Comparison of ENCODE assay signal across 1 cellular context in the genomic region with DNA sequence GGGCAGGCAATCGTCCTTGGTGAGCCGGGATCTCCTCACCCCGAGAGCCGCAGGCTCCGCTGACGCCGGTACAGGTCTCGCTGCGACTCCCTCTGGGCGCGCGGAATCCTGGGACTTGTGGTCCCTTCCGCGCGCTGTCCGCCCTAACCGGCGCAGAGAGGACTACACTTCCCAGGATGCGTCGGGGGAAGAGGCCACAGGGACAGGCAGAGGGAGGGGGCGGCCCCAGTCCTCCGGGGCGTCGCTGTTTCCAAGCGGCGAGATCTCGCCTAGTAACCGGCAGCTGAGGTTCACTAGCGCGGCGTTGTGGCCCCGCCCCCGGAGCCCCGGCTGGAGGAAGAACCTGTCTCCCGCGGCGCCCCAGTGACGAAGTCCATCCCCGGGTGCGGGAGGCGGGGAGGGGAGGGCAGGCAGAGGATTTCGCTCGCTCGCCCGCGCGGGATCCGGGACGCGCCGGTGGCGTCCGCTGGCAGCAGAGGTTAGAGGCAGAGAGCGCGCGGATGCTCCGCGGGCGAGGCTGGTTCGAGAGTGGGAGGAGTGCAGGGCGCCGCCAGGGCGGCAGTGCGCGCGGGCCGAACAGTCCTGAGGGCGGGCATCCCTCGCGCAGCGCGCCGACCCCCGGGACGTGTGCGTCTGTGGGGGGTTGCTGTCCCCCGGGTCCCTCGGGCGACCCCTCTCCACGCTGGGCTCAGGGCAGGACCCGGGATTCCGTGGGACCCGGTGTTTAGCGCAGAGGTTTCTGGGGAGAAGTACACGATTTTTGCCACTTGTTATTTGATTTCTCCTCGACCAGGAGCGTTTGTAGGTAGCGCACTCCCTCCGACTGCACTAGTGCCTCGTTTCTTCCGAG.
TF ChIP-seq lines count a peak whose summit lies in the region.

A gene (plus strand): TSS at position 363 of the 850 bp plus-strand sequence. CDS start 1,400 bp downstream, outside the sequence.

TF ChIP-seq in WTC11, 78 proteins besides CTCF, POLR2A, EP300 and RAD21 (continued from another document and continues in another):
- TF ChIP-seq, protein P1, sequence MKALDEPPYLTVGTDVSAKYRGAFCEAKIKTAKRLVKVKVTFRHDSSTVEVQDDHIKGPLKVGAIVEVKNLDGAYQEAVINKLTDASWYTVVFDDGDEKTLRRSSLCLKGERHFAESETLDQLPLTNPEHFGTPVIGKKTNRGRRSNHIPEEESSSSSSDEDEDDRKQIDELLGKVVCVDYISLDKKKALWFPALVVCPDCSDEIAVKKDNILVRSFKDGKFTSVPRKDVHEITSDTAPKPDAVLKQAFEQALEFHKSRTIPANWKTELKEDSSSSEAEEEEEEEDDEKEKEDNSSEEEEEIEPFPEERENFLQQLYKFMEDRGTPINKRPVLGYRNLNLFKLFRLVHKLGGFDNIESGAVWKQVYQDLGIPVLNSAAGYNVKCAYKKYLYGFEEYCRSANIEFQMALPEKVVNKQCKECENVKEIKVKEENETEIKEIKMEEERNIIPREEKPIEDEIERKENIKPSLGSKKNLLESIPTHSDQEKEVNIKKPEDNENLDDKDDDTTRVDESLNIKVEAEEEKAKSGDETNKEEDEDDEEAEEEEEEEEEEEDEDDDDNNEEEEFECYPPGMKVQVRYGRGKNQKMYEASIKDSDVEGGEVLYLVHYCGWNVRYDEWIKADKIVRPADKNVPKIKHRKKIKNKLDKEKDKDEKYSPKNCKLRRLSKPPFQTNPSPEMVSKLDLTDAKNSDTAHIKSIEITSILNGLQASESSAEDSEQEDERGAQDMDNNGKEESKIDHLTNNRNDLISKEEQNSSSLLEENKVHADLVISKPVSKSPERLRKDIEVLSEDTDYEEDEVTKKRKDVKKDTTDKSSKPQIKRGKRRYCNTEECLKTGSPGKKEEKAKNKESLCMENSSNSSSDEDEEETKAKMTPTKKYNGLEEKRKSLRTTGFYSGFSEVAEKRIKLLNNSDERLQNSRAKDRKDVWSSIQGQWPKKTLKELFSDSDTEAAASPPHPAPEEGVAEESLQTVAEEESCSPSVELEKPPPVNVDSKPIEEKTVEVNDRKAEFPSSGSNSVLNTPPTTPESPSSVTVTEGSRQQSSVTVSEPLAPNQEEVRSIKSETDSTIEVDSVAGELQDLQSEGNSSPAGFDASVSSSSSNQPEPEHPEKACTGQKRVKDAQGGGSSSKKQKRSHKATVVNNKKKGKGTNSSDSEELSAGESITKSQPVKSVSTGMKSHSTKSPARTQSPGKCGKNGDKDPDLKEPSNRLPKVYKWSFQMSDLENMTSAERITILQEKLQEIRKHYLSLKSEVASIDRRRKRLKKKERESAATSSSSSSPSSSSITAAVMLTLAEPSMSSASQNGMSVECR (CRISPR knock-in tag; IDR thresholded peaks at IDR 0.05; ENCODE audit: borderline replicate concordance) = peak; percentile 63; the same call in 1 of the 2 replicates
- TF ChIP-seq ZNF219 (CRISPR knock-in tag; IDR thresholded peaks at IDR 0.05; ENCODE audit: borderline replicate concordance) = no peak
- TF ChIP-seq, protein P2, sequence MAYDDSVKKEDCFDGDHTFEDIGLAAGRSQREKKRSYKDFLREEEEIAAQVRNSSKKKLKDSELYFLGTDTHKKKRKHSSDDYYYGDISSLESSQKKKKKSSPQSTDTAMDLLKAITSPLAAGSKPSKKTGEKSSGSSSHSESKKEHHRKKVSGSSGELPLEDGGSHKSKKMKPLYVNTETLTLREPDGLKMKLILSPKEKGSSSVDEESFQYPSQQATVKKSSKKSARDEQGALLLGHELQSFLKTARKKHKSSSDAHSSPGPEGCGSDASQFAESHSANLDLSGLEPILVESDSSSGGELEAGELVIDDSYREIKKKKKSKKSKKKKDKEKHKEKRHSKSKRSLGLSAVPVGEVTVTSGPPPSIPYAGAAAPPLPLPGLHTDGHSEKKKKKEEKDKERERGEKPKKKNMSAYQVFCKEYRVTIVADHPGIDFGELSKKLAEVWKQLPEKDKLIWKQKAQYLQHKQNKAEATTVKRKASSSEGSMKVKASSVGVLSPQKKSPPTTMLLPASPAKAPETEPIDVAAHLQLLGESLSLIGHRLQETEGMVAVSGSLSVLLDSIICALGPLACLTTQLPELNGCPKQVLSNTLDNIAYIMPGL (CRISPR knock-in tag; IDR thresholded peaks at IDR 0.05) = peak; percentile 82
- TF ChIP-seq GTF2I (CRISPR knock-in tag; conservative IDR thresholded peaks at IDR 0.05) = no peak
- no peak for TF ChIP-seq ZNF423 (CRISPR knock-in tag; IDR thresholded peaks at IDR 0.05)
- TF ChIP-seq, protein P3, sequence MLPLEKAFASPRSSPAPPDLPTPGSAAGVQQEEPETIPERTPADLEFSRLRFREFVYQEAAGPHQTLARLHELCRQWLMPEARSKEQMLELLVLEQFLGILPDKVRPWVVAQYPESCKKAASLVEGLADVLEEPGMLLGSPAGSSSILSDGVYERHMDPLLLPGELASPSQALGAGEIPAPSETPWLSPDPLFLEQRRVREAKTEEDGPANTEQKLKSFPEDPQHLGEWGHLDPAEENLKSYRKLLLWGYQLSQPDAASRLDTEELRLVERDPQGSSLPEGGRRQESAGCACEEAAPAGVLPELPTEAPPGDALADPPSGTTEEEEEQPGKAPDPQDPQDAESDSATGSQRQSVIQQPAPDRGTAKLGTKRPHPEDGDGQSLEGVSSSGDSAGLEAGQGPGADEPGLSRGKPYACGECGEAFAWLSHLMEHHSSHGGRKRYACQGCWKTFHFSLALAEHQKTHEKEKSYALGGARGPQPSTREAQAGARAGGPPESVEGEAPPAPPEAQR (CRISPR knock-in tag; IDR thresholded peaks at IDR 0.05) = no peak
- TF ChIP-seq CREM (CRISPR knock-in tag; IDR thresholded peaks at IDR 0.05) = peak; percentile 46; the same call in 1 of the 2 replicates
- TF ChIP-seq ESRRA (CRISPR knock-in tag; IDR thresholded peaks at IDR 0.05; ENCODE audit: borderline replicate concordance) = no peak
- TF ChIP-seq FOXP1 (CRISPR knock-in tag; IDR thresholded peaks at IDR 0.05; ENCODE audit: borderline replicate concordance) = no peak
- no peak for TF ChIP-seq FOXJ3 (CRISPR knock-in tag; IDR thresholded peaks at IDR 0.05; ENCODE audit: borderline replicate concordance)
- TF ChIP-seq ZNF396 (CRISPR knock-in tag; IDR thresholded peaks at IDR 0.05; ENCODE audit: borderline replicate concordance) = no peak
- TF ChIP-seq NR1H2 (CRISPR knock-in tag; IDR thresholded peaks at IDR 0.05) = no peak
- TF ChIP-seq HMGA2 (CRISPR knock-in tag; IDR thresholded peaks at IDR 0.05) = no peak
- no peak for TF ChIP-seq TEAD1 (CRISPR knock-in tag; IDR thresholded peaks at IDR 0.05)
- no peak for TF ChIP-seq ZNF121 (CRISPR knock-in tag; IDR thresholded peaks at IDR 0.05)
- TF ChIP-seq, protein P4, sequence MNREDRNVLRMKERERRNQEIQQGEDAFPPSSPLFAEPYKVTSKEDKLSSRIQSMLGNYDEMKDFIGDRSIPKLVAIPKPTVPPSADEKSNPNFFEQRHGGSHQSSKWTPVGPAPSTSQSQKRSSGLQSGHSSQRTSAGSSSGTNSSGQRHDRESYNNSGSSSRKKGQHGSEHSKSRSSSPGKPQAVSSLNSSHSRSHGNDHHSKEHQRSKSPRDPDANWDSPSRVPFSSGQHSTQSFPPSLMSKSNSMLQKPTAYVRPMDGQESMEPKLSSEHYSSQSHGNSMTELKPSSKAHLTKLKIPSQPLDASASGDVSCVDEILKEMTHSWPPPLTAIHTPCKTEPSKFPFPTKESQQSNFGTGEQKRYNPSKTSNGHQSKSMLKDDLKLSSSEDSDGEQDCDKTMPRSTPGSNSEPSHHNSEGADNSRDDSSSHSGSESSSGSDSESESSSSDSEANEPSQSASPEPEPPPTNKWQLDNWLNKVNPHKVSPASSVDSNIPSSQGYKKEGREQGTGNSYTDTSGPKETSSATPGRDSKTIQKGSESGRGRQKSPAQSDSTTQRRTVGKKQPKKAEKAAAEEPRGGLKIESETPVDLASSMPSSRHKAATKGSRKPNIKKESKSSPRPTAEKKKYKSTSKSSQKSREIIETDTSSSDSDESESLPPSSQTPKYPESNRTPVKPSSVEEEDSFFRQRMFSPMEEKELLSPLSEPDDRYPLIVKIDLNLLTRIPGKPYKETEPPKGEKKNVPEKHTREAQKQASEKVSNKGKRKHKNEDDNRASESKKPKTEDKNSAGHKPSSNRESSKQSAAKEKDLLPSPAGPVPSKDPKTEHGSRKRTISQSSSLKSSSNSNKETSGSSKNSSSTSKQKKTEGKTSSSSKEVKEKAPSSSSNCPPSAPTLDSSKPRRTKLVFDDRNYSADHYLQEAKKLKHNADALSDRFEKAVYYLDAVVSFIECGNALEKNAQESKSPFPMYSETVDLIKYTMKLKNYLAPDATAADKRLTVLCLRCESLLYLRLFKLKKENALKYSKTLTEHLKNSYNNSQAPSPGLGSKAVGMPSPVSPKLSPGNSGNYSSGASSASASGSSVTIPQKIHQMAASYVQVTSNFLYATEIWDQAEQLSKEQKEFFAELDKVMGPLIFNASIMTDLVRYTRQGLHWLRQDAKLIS (CRISPR knock-in tag; IDR thresholded peaks at IDR 0.05; ENCODE audit: borderline replicate concordance) = no peak
- TF ChIP-seq SP1 (CRISPR knock-in tag; conservative IDR thresholded peaks at IDR 0.05) = peak; percentile 83
- TF ChIP-seq, protein P5, sequence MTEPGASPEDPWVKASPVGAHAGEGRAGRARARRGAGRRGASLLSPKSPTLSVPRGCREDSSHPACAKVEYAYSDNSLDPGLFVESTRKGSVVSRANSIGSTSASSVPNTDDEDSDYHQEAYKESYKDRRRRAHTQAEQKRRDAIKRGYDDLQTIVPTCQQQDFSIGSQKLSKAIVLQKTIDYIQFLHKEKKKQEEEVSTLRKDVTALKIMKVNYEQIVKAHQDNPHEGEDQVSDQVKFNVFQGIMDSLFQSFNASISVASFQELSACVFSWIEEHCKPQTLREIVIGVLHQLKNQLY (CRISPR knock-in tag; IDR thresholded peaks at IDR 0.05) = no peak
- no peak for TF ChIP-seq ZNF138 (CRISPR knock-in tag; conservative IDR thresholded peaks at IDR 0.05)
- TF ChIP-seq TP53 (CRISPR knock-in tag; IDR thresholded peaks at IDR 0.05) = no peak
- TF ChIP-seq, protein P6, sequence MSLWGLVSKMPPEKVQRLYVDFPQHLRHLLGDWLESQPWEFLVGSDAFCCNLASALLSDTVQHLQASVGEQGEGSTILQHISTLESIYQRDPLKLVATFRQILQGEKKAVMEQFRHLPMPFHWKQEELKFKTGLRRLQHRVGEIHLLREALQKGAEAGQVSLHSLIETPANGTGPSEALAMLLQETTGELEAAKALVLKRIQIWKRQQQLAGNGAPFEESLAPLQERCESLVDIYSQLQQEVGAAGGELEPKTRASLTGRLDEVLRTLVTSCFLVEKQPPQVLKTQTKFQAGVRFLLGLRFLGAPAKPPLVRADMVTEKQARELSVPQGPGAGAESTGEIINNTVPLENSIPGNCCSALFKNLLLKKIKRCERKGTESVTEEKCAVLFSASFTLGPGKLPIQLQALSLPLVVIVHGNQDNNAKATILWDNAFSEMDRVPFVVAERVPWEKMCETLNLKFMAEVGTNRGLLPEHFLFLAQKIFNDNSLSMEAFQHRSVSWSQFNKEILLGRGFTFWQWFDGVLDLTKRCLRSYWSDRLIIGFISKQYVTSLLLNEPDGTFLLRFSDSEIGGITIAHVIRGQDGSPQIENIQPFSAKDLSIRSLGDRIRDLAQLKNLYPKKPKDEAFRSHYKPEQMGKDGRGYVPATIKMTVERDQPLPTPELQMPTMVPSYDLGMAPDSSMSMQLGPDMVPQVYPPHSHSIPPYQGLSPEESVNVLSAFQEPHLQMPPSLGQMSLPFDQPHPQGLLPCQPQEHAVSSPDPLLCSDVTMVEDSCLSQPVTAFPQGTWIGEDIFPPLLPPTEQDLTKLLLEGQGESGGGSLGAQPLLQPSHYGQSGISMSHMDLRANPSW (CRISPR knock-in tag; conservative IDR thresholded peaks at IDR 0.05; ENCODE audit: low read depth) = no peak
- TF ChIP-seq JAZF1 (CRISPR knock-in tag; IDR thresholded peaks at IDR 0.05) = no peak
- TF ChIP-seq, protein P7, sequence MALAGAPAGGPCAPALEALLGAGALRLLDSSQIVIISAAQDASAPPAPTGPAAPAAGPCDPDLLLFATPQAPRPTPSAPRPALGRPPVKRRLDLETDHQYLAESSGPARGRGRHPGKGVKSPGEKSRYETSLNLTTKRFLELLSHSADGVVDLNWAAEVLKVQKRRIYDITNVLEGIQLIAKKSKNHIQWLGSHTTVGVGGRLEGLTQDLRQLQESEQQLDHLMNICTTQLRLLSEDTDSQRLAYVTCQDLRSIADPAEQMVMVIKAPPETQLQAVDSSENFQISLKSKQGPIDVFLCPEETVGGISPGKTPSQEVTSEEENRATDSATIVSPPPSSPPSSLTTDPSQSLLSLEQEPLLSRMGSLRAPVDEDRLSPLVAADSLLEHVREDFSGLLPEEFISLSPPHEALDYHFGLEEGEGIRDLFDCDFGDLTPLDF (CRISPR knock-in tag; IDR thresholded peaks at IDR 0.05) = 0 out of 2 replicates have a peak, but pooled peaks have one; percentile 46
- TF ChIP-seq RORB (CRISPR knock-in tag; IDR thresholded peaks at IDR 0.05) = no peak
- TF ChIP-seq, protein P8, sequence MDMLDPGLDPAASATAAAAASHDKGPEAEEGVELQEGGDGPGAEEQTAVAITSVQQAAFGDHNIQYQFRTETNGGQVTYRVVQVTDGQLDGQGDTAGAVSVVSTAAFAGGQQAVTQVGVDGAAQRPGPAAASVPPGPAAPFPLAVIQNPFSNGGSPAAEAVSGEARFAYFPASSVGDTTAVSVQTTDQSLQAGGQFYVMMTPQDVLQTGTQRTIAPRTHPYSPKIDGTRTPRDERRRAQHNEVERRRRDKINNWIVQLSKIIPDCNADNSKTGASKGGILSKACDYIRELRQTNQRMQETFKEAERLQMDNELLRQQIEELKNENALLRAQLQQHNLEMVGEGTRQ (CRISPR knock-in tag; IDR thresholded peaks at IDR 0.05) = 0 out of 2 replicates have a peak, but pooled peaks have one; percentile 42
- TF ChIP-seq NR2C2 (CRISPR knock-in tag; IDR thresholded peaks at IDR 0.05) = no peak
- no peak for TF ChIP-seq ELF4 (CRISPR knock-in tag; IDR thresholded peaks at IDR 0.05; ENCODE audit: low read depth)
- no peak for TF ChIP-seq SMAD4 (CRISPR knock-in tag; IDR thresholded peaks at IDR 0.05)
- TF ChIP-seq CBFB (CRISPR knock-in tag; IDR thresholded peaks at IDR 0.05; ENCODE audit: low read depth) = no peak
- TF ChIP-seq CREB1 (CRISPR knock-in tag; IDR thresholded peaks at IDR 0.05) = 0 out of 2 replicates have a peak, but pooled peaks have one; percentile 31
- TF ChIP-seq IRF2 (CRISPR knock-in tag; IDR thresholded peaks at IDR 0.05; ENCODE audit: borderline replicate concordance, low read depth) = no peak
- TF ChIP-seq, protein P9, sequence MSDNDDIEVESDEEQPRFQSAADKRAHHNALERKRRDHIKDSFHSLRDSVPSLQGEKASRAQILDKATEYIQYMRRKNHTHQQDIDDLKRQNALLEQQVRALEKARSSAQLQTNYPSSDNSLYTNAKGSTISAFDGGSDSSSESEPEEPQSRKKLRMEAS (CRISPR knock-in tag; IDR thresholded peaks at IDR 0.05) = peak; percentile 57
- no peak for TF ChIP-seq MXD4 (CRISPR knock-in tag; IDR thresholded peaks at IDR 0.05; ENCODE audit: borderline replicate concordance)
- no peak for TF ChIP-seq NR3C1 (CRISPR knock-in tag; conservative IDR thresholded peaks at IDR 0.05; ENCODE audit: low read depth)
- TF ChIP-seq NFATC4 (CRISPR knock-in tag; IDR thresholded peaks at IDR 0.05) = no peak
- TF ChIP-seq, protein P10, sequence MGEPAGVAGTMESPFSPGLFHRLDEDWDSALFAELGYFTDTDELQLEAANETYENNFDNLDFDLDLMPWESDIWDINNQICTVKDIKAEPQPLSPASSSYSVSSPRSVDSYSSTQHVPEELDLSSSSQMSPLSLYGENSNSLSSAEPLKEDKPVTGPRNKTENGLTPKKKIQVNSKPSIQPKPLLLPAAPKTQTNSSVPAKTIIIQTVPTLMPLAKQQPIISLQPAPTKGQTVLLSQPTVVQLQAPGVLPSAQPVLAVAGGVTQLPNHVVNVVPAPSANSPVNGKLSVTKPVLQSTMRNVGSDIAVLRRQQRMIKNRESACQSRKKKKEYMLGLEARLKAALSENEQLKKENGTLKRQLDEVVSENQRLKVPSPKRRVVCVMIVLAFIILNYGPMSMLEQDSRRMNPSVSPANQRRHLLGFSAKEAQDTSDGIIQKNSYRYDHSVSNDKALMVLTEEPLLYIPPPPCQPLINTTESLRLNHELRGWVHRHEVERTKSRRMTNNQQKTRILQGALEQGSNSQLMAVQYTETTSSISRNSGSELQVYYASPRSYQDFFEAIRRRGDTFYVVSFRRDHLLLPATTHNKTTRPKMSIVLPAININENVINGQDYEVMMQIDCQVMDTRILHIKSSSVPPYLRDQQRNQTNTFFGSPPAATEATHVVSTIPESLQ (CRISPR knock-in tag; IDR thresholded peaks at IDR 0.05) = no peak
- TF ChIP-seq EMX1 (CRISPR knock-in tag; IDR thresholded peaks at IDR 0.05) = no peak
